ENCODE assay signal across 21 cellular contexts in genomic region chr5:1311443-1312055, GRCh38. TPM values are rescaled to one million over a fixed set of nuclear protein-coding genes. Genes with fewer than 3 reads are reported as not detected.
A peak's percentile ranks its signal among the peaks of the same experiment; 100 is the strongest.
DNase-seq lines count a peak whose midpoint lies in the region; ATAC-seq and TF ChIP-seq lines count a peak whose summit lies in the region.
"Had no signal": no experiment of that assay in that cellular context is flagged by ENCODE, and none has a peak within 500 bp of the region (broad histone marks: within the 10 kb centered on the region; RNA-seq: fewer than 3 reads in every experiment).

No MANE protein-coding gene starts in this region.

- no peak overlapping the region for H2AFZ ChIP-seq in SU-DHL-6 (ENCODE audit: low read depth, low read length, severe bottlenecking)

- CTCF ChIA-PET in CD4-positive, alpha-beta T cell (lab: Charles Lee): no interaction called here
- CTCF ChIA-PET in naive thymus-derived CD4-positive, alpha-beta T cell (lab: Charles Lee): no interaction called here
- CTCF ChIA-PET in RWPE1 (lab: Yijun Ruan, JAX): no interaction called here

- POLR2A ChIA-PET in CD4-positive, alpha-beta T cell (lab: Charles Lee): interaction anchor here (1.0 kb wide), 1 partner anchor 11 kb away, joined by 3 read pairs; no protein-coding TSS in a partner anchor
- POLR2A ChIA-PET in naive thymus-derived CD4-positive, alpha-beta T cell (lab: Charles Lee): interaction anchor here (1.3 to 2.2 kb wide), 5 partner anchors 8 to 74 kb away, joined by 3 to 7 read pairs (median 7); no protein-coding TSS in a partner anchor
- POLR2A ChIA-PET in RWPE1 (lab: Yijun Ruan, JAX; ENCODE audit: low non-redundant PET): no interaction called here

- no peaks in the 10 kb centered on the region for H3K79me2 ChIP-seq in SU-DHL-6 (ENCODE audit: insufficient read depth, low read length)

- peaks cover 36 to 46% of the 10 kb centered on the region in 2 donors for H3K4me1 ChIP-seq in naive thymus-derived CD4-positive, alpha-beta T cell (ENCODE audit: control insufficient read depth in 2 of 2, insufficient read depth in 2 of 2, low read length in 2 of 2)

- ATAC-seq in CD4-positive, alpha-beta T cell (ENCODE audit: poor library complexity): no peak
- no peak for ATAC-seq in naive thymus-derived CD4-positive, alpha-beta T cell
- ATAC-seq: heart right ventricle had no signal

- no peaks in the 10 kb centered on the region for H3K27me3 ChIP-seq in CD4-positive, alpha-beta T cell (ENCODE audit: control insufficient read depth, insufficient read depth, low read length)
- no peaks in the 10 kb centered on the region for H3K27me3 ChIP-seq in SU-DHL-6 (ENCODE audit: low read length)
- no peaks in the 10 kb centered on the region for H3K27me3 ChIP-seq in naive thymus-derived CD4-positive, alpha-beta T cell (ENCODE audit: control insufficient read depth in 2 of 2, insufficient read depth in 2 of 2, low read length in 2 of 2)

- H4K20me1 ChIP-seq in SU-DHL-6 (ENCODE audit: low read depth, low read length): no peaks in the 10 kb centered on the region

- no peaks in the 10 kb centered on the region for H3K9me2 ChIP-seq in SU-DHL-6 (replicated peaks; ENCODE audit: insufficient read depth, low read length)

- 0 out of 2 replicates have a peak, but pooled peaks cover 4% of the 10 kb centered on the region for H3K36me3 ChIP-seq in SU-DHL-6 (ENCODE audit: low read length)
- H3K36me3 ChIP-seq in naive thymus-derived CD4-positive, alpha-beta T cell (ENCODE audit: control insufficient read depth in 2 of 3, insufficient read depth in 3 of 3, low read length in 3 of 3): no peaks in the 10 kb centered on the region
- H3K36me3 ChIP-seq: heart right ventricle had no signal

- H3K4me3 Mint-ChIP-seq in activated CD4-positive, alpha-beta T cell treated with anti-CD3 and anti-CD28 coated beads, Interleukin-2, amount 10 ng/mL, durations not matched to agents 24 days and 14 days: no peak overlapping the region
- peak overlapping the region; percentile 56 for H3K4me3 Mint-ChIP-seq in CD4-positive, alpha-beta T cell
- peak overlapping the region in 6 of 10 donors; percentile 5 to 89 (median 84) for H3K4me3 Mint-ChIP-seq in naive thymus-derived CD4-positive, alpha-beta T cell
- H3K4me3 Mint-ChIP-seq: activated CD8-positive, alpha-beta T cell treated with anti-CD3 and anti-CD28 coated beads for 36 hours; dendritic cell treated with granulocyte-macrophage colony-stimulating factor and Interleukin-4, amounts not matched to agents 40 ng/mL and 50 ng/mL, for 4 days; HFFc6 had no signal

- intact Hi-C loops in activated CD4-positive, alpha-beta T cell treated with anti-CD3 and anti-CD28 coated beads, Interleukin-2, amount 10 ng/mL, durations not matched to agents 24 days and 14 days (cut with micrococcal nuclease): loop anchor here (10.0 kb wide), 3 partner anchors 197 to 483 kb away; partner anchors contain the start of genes MRPL36 and SLC12A7
- intact Hi-C loops in CD4-positive, alpha-beta T cell (cut with DNase I, micrococcal nuclease): loop anchor here (2.0 to 10.0 kb wide), 2 partner anchors 13 to 57 kb away; no protein-coding TSS in a partner anchor
- intact Hi-C loops in naive thymus-derived CD4-positive, alpha-beta T cell (cut with micrococcal nuclease): loop anchor here (2.0 to 10.0 kb wide), 2 partner anchors 15 to 207 kb away; no protein-coding TSS in a partner anchor

- H3F3A ChIP-seq in SU-DHL-6 (ENCODE audit: insufficient read depth): peaks cover 70% of the 10 kb centered on the region

- H3K36me3 Mint-ChIP-seq in activated CD4-positive, alpha-beta T cell treated with anti-CD3 and anti-CD28 coated beads, Interleukin-2, amount 10 ng/mL, durations not matched to agents 24 days and 14 days (ENCODE audit: low read depth): peaks cover 7% of the 10 kb centered on the region
- H3K36me3 Mint-ChIP-seq in CD4-positive, alpha-beta T cell (ENCODE audit: low read depth): peaks cover 9% of the 10 kb centered on the region
- H3K36me3 Mint-ChIP-seq in naive thymus-derived CD4-positive, alpha-beta T cell: peaks cover 0 to 10% (median 4%) of the 10 kb centered on the region in 5 donors

- no peaks in the 10 kb centered on the region for H3K27me3 Mint-ChIP-seq in activated CD4-positive, alpha-beta T cell treated with anti-CD3 and anti-CD28 coated beads, Interleukin-2, amount 10 ng/mL, durations not matched to agents 24 days and 14 days
- H3K27me3 Mint-ChIP-seq in CD4-positive, alpha-beta T cell: no peaks in the 10 kb centered on the region
- H3K27me3 Mint-ChIP-seq in naive thymus-derived CD4-positive, alpha-beta T cell: peaks cover 0 to 9% (median 0%) of the 10 kb centered on the region in 5 donors
- H3K27me3 Mint-ChIP-seq: activated CD8-positive, alpha-beta T cell treated with anti-CD3 and anti-CD28 coated beads for 36 hours had no signal

- 0 out of 2 replicates have a peak overlapping the region, but pooled peaks have one; percentile 44 for H3K9ac ChIP-seq in SU-DHL-6 (ENCODE audit: low read length)

- no peak overlapping the region for H3K27ac ChIP-seq in CD4-positive, alpha-beta T cell (ENCODE audit: low read depth, low read length)
- peak overlapping the region; percentile 97 for H3K27ac ChIP-seq in SU-DHL-6 (ENCODE audit: low read depth, low read length)
- H3K27ac ChIP-seq in naive thymus-derived CD4-positive, alpha-beta T cell (ENCODE audit: low read depth, low read length): no peak overlapping the region
- H3K27ac ChIP-seq in RWPE1: no peak overlapping the region
- H3K27ac ChIP-seq: heart right ventricle had no signal

- no peak for DNase-seq in activated CD4-positive, alpha-beta T cell treated with anti-CD3 and anti-CD28 coated beads, Interleukin-2, amount 10 ng/mL, durations not matched to agents 24 days and 14 days
- DNase-seq in activated CD4-positive, alpha-beta T cell treated with anti-CD3 and anti-CD28 coated beads for 4 hours: no peak
- DNase-seq in CD4-positive, alpha-beta T cell: peak in 1 of 10 experiments; percentile 28
- peak in 1 of 9 donors; percentile 13 for DNase-seq in naive thymus-derived CD4-positive, alpha-beta T cell
- DNase-seq in RWPE1 (ENCODE audit: low spot score) (no peak), DMS79 (lab: John Stamatoyannopoulos, UW) (no peak)
- DNase-seq in stimulated activated CD4-positive, alpha-beta T cell treated with anti-CD3 and anti-CD28 coated beads, Interleukin-4, amount 100 ng/mL, for 4 hours: no peak
- DNase-seq: heart right ventricle, HFFc6, NCI-H1436 treated with DMSO at 0.1 percent for 48 hours, NCI-H524, occipital lobe, retina, Right ventricle myocardium superior had no signal

- H3K27ac Mint-ChIP-seq in activated CD4-positive, alpha-beta T cell treated with anti-CD3 and anti-CD28 coated beads, Interleukin-2, amount 10 ng/mL, durations not matched to agents 24 days and 14 days: peak overlapping the region; percentile 24
- H3K27ac Mint-ChIP-seq in CD4-positive, alpha-beta T cell: peak overlapping the region; percentile 95
- peak overlapping the region in 8 of 9 donors; percentile 19 to 90 (median 82) for H3K27ac Mint-ChIP-seq in naive thymus-derived CD4-positive, alpha-beta T cell
- H3K27ac Mint-ChIP-seq: activated CD8-positive, alpha-beta T cell treated with anti-CD3 and anti-CD28 coated beads for 36 hours; dendritic cell treated with granulocyte-macrophage colony-stimulating factor and Interleukin-4, amounts not matched to agents 40 ng/mL and 50 ng/mL, for 4 days; HFFc6 had no signal

- H3K9me3 Mint-ChIP-seq in activated CD4-positive, alpha-beta T cell treated with anti-CD3 and anti-CD28 coated beads, Interleukin-2, amount 10 ng/mL, durations not matched to agents 24 days and 14 days: peaks cover 9% of the 10 kb centered on the region
- peaks cover 6% of the 10 kb centered on the region for H3K9me3 Mint-ChIP-seq in CD4-positive, alpha-beta T cell
- peaks cover 0 to 20% (median 8%) of the 10 kb centered on the region in 11 donors for H3K9me3 Mint-ChIP-seq in naive thymus-derived CD4-positive, alpha-beta T cell

- peaks cover 4% of the 10 kb centered on the region for H3K9me3 ChIP-seq in CD4-positive, alpha-beta T cell (ENCODE audit: control insufficient read depth, low read length)
- peaks cover 20% of the 10 kb centered on the region for H3K9me3 ChIP-seq in SU-DHL-6 (ENCODE audit: insufficient read depth, low read length)
- H3K9me3 ChIP-seq in naive thymus-derived CD4-positive, alpha-beta T cell (ENCODE audit: control insufficient read depth in 2 of 3, low read length in 3 of 3): peaks cover 0 to 11% (median 0%) of the 10 kb centered on the region in 3 experiments

- H3K4me3 ChIP-seq in SU-DHL-6 (ENCODE audit: insufficient read depth, low read length, poor library complexity, severe bottlenecking): no peak overlapping the region
- H3K4me3 ChIP-seq in naive thymus-derived CD4-positive, alpha-beta T cell (ENCODE audit: low read length): no peak overlapping the region
- H3K4me3 ChIP-seq: heart right ventricle had no signal

- peak overlapping the region; percentile 64 for H3K4me2 ChIP-seq in SU-DHL-6 (ENCODE audit: low read depth, low read length, poor library complexity, severe bottlenecking)

- H3K4me1 Mint-ChIP-seq in activated CD4-positive, alpha-beta T cell treated with anti-CD3 and anti-CD28 coated beads, Interleukin-2, amount 10 ng/mL, durations not matched to agents 24 days and 14 days: peaks cover 51% of the 10 kb centered on the region
- peaks cover 74% of the 10 kb centered on the region for H3K4me1 Mint-ChIP-seq in CD4-positive, alpha-beta T cell (ENCODE audit: low read depth)
- H3K4me1 Mint-ChIP-seq in naive thymus-derived CD4-positive, alpha-beta T cell: peaks cover 34 to 89% (median 69%) of the 10 kb centered on the region in 7 donors

- TF ChIP-seq CTCF in CD4-positive, alpha-beta T cell (IDR thresholded peaks at IDR 0.05): no peak
- no peak for TF ChIP-seq CTCF in SU-DHL-6 (IDR thresholded peaks at IDR 0.05; ENCODE audit: insufficient read depth, low read length, poor library complexity, severe bottlenecking)
- no peak for TF ChIP-seq CTCF in RWPE1 (conservative IDR thresholded peaks at IDR 0.05; ENCODE audit: low read depth)

RNA-seq across cellular contexts. Expression of gene TERT, which starts 16.7 kb away (rescaled TPM):
- 10.1 and 16.8 TPM in 2 replicates for total RNA-seq in activated CD4-positive, alpha-beta T cell treated with anti-CD3 and anti-CD28 coated beads, Interleukin-2, amount 10 ng/mL, durations not matched to agents 24 days and 14 days
- total RNA-seq in CD4-positive, alpha-beta T cell: under 1 TPM; 0.55 to 0.84 TPM
- total RNA-seq in naive thymus-derived CD4-positive, alpha-beta T cell: 1 to 10 TPM in 3 of 5 experiments, under 1 TPM in 2; 0.13 to 3.3 (median 1.8) TPM
- under 1 TPM in 1 of 2 donors, not detected in 1; 0.23 TPM for polyA plus RNA-seq in naive thymus-derived CD4-positive, alpha-beta T cell
- total RNA-seq: bronchial epithelial cell, heart right ventricle, occipital lobe, Right ventricle myocardium superior, ureter had no signal
- polyA plus RNA-seq: BJ, heart right ventricle, immature natural killer cell had no signal

RNA-seq across cellular contexts. Expression of gene CLPTM1L, which starts 33.4 kb away (rescaled TPM):
- 113 and 114 TPM in 2 replicates for total RNA-seq in activated CD4-positive, alpha-beta T cell treated with anti-CD3 and anti-CD28 coated beads, Interleukin-2, amount 10 ng/mL, durations not matched to agents 24 days and 14 days
- 10 to 100 TPM; 47.2 to 47.4 TPM for total RNA-seq in CD4-positive, alpha-beta T cell
- 100 to 1,000 TPM in 1 of 5 experiments, 10 to 100 TPM in 4; 64.9 to 104 (median 71.9) TPM for total RNA-seq in naive thymus-derived CD4-positive, alpha-beta T cell
- polyA plus RNA-seq in naive thymus-derived CD4-positive, alpha-beta T cell: 10 to 100 TPM; 27.7 to 49.3 TPM

Comparison
In these comparisons a context has a peak if more than half of its experiments do, and no peak if none do; other contexts are left out.
1. H3K27ac Mint-ChIP-seq: peak in every context shown above with its lines; median percentile 95 in CD4-positive, alpha-beta T cell; 82 in naive thymus-derived CD4-positive, alpha-beta T cell; 24 in activated CD4-positive, alpha-beta T cell treated with anti-CD3 and anti-CD28 coated beads, Interleukin-2, amount 10 ng/mL, durations not matched to agents 24 days and 14 days.